14 cellular contexts compared by ENCODE assay signal in the genomic region with DNA sequence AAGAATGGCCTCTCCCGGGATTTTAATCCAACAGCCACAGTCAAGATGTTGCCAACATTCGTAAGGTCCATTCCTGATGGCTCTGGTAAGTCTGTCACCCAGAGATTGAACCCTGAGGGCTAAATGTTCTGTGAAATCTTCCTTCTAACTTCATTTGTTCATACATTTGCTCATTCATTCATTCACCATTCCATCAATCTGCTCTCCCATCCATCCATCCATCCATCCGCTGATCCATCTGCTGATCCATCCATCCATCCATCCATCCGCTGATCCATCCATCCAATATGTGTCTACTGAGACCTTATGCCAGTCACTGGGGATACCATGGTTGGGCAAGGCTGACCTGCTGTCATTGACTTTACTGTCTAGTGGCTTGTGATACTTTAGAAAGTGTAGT.
DNase-seq lines count a peak whose midpoint lies in the region; ATAC-seq and TF ChIP-seq lines count a peak whose summit lies in the region.
"Had no signal": no experiment of that assay in that cellular context is flagged by ENCODE, and none has a peak within 500 bp of the region (broad histone marks: within the 10 kb centered on the region; RNA-seq: fewer than 3 reads in every experiment).

No MANE protein-coding gene starts in this region.

- H3K27ac ChIP-seq in OCI-LY7 (ENCODE audit: low read depth, low read length, poor library complexity, severe bottlenecking) = peak overlapping the region; percentile 63

- peak overlapping the region; percentile 61 for H3K4me2 ChIP-seq in OCI-LY7 (ENCODE audit: low read length)

- no TSS peak for BruUV-seq in OCI-LY7 (replicated peaks; lab: Mats Ljungman, UMichigan)
- no TSS peak for BruUV-seq in MCF 10A (replicated peaks; lab: Mats Ljungman, UMichigan)

- peak overlapping the region; percentile 78 for H3K27ac Mint-ChIP-seq in activated T-cell treated with anti-CD3 and anti-CD28 coated beads, Interleukin-2, amount 50 U/mL, for 24 hours
- H3K27ac Mint-ChIP-seq in activated naive CD8-positive, alpha-beta T cell treated with anti-CD3 and anti-CD28 coated beads, Interleukin-2, amount 50 U/mL, for 24 hours = peak overlapping the region; percentile 7
- peak overlapping the region; percentile 67 for H3K27ac Mint-ChIP-seq in stimulated activated naive B cell treated with anti-CD40 and anti-IgM and Interleukin-4, amounts not matched to agents 10 μg/mL and 1 μg/mL and 100 μg/mL, for 72 hours
- no peak overlapping the region for H3K27ac Mint-ChIP-seq in MCF 10A (ENCODE audit: low read depth, unreplicated experiment)
- H3K27ac Mint-ChIP-seq: mesothelial cell of epicardium had no signal

- H3K4me1 ChIP-seq in OCI-LY7 (ENCODE audit: insufficient read depth, low read length, poor library complexity, severe bottlenecking) = peaks cover 44% of the 10 kb centered on the region

- H3K36me3 ChIP-seq in OCI-LY7 (ENCODE audit: insufficient read depth, low read length) = no peaks in the 10 kb centered on the region

- H3K9me3 ChIP-seq in OCI-LY7 (ENCODE audit: low read length) = no peaks in the 10 kb centered on the region
- H3K9me3 ChIP-seq: neutrophil had no signal

- POLR2A ChIA-PET in OCI-LY7 (lab: Charles Lee) = interaction anchor here (0.6 kb wide), 1 partner anchor 204 kb away, joined by 4 read pairs; no protein-coding TSS in a partner anchor
- POLR2A ChIA-PET in MCF 10A (lab: Yijun Ruan, JAX) = interaction anchor here (10.6 kb wide), 1 partner anchor 21 kb away, joined by 282 read pairs; no protein-coding TSS in a partner anchor

- intact Hi-C loops in OCI-LY7 (cut with micrococcal nuclease; ENCODE audit: unreplicated experiment) (loop anchor here (2.0 kb wide), 1 partner anchor 25 kb away; no protein-coding TSS in a partner anchor), MCF 10A (cut with micrococcal nuclease) (no loop called here)

- H3K79me2 ChIP-seq in OCI-LY7 (ENCODE audit: insufficient read depth, low read depth, low read length) = no peaks in the 10 kb centered on the region

- CTCF ChIA-PET in OCI-LY7 (lab: Charles Lee; ENCODE audit: unreplicated experiment) = no interaction called here
- CTCF ChIA-PET in MCF 10A (lab: Yijun Ruan, JAX) = interaction anchor here (1.1 to 1.2 kb wide), 2 partner anchors 10 to 16 kb away, joined by 3 to 4 read pairs; no protein-coding TSS in a partner anchor

- no peak overlapping the region for H3K4me3 ChIP-seq in OCI-LY7 (ENCODE audit: low read depth, low read length, poor library complexity, severe bottlenecking)

- no peak for TF ChIP-seq CTCF in OCI-LY7 (conservative IDR thresholded peaks at IDR 0.05; ENCODE audit: low read length)
- no peak for TF ChIP-seq CTCF in MCF 10A (IDR thresholded peaks at IDR 0.05; ENCODE audit: unreplicated experiment)

- no peak overlapping the region for H3K4me3 Mint-ChIP-seq in activated T-cell treated with anti-CD3 and anti-CD28 coated beads, Interleukin-2, amount 50 U/mL, for 24 hours
- H3K4me3 Mint-ChIP-seq in activated naive CD8-positive, alpha-beta T cell treated with anti-CD3 and anti-CD28 coated beads, Interleukin-2, amount 50 U/mL, for 24 hours = no peak overlapping the region
- peak overlapping the region in 1 of 2 donors; percentile 19 for H3K4me3 Mint-ChIP-seq in stimulated activated naive B cell treated with anti-CD40 and anti-IgM and Interleukin-4, amounts not matched to agents 10 μg/mL and 1 μg/mL and 100 μg/mL, for 72 hours
- no peak overlapping the region for H3K4me3 Mint-ChIP-seq in MCF 10A (ENCODE audit: unreplicated experiment)
- H3K4me3 Mint-ChIP-seq: mesothelial cell of epicardium had no signal

- ATAC-seq in activated naive CD8-positive, alpha-beta T cell treated with anti-CD3 and anti-CD28 coated beads, Interleukin-2, amount 50 U/mL, for 24 hours = no peak
- no peak for ATAC-seq in stimulated activated naive B cell treated with anti-CD40 and anti-IgM and Interleukin-4, amounts not matched to agents 10 μg/mL and 1 μg/mL and 100 μg/mL, for 72 hours (replicated peaks)
- ATAC-seq in GM18868 (IDR thresholded peaks at IDR 0.05; ENCODE audit: unreplicated experiment) = no peak

- H3K4me1 Mint-ChIP-seq in activated T-cell treated with anti-CD3 and anti-CD28 coated beads, Interleukin-2, amount 50 U/mL, for 24 hours (ENCODE audit: low read depth) = peaks cover 82% of the 10 kb centered on the region
- peaks cover 81% of the 10 kb centered on the region for H3K4me1 Mint-ChIP-seq in activated naive CD8-positive, alpha-beta T cell treated with anti-CD3 and anti-CD28 coated beads, Interleukin-2, amount 50 U/mL, for 24 hours
- H3K4me1 Mint-ChIP-seq in stimulated activated naive B cell treated with anti-CD40 and anti-IgM and Interleukin-4, amounts not matched to agents 10 μg/mL and 1 μg/mL and 100 μg/mL, for 72 hours = peaks cover 63 to 80% of the 10 kb centered on the region in 2 donors
- H3K4me1 Mint-ChIP-seq in MCF 10A (ENCODE audit: insufficient read depth, unreplicated experiment) = peaks cover 40% of the 10 kb centered on the region

- H3K36me3 Mint-ChIP-seq in activated T-cell treated with anti-CD3 and anti-CD28 coated beads, Interleukin-2, amount 50 U/mL, for 24 hours (ENCODE audit: low read depth) = peaks cover 79% of the 10 kb centered on the region
- peaks cover 49% of the 10 kb centered on the region for H3K36me3 Mint-ChIP-seq in activated naive CD8-positive, alpha-beta T cell treated with anti-CD3 and anti-CD28 coated beads, Interleukin-2, amount 50 U/mL, for 24 hours (ENCODE audit: low read depth)
- peaks cover 28 to 50% of the 10 kb centered on the region in 2 donors for H3K36me3 Mint-ChIP-seq in stimulated activated naive B cell treated with anti-CD40 and anti-IgM and Interleukin-4, amounts not matched to agents 10 μg/mL and 1 μg/mL and 100 μg/mL, for 72 hours
- peaks cover 48% of the 10 kb centered on the region for H3K36me3 Mint-ChIP-seq in MCF 10A (ENCODE audit: insufficient read depth, unreplicated experiment)

- no peak for DNase-seq in activated T-cell treated with anti-CD3 and anti-CD28 coated beads, Interleukin-2, amount 50 U/mL, for 24 hours
- DNase-seq in activated T-cell treated with anti-CD3 and anti-CD28 coated beads, Interleukin-2, amount 50 U/mL, for 1 hour = no peak
- DNase-seq in OCI-LY7 (ENCODE audit: low spot score) = no peak
- no peak for DNase-seq in activated naive CD8-positive, alpha-beta T cell treated with anti-CD3 and anti-CD28 coated beads, Interleukin-2, amount 50 U/mL, for 24 hours
- DNase-seq in stimulated activated naive B cell treated with anti-CD40 and anti-IgM and Interleukin-4, amounts not matched to agents 10 μg/mL and 1 μg/mL and 100 μg/mL, for 72 hours = no peak
- DNase-seq in MCF 10A (ENCODE audit: unreplicated experiment) = no peak
- no peak for DNase-seq in mucosa of gallbladder (ENCODE audit: low spot score)
- DNase-seq: hypothalamus; NCI-H2227 treated with DMSO at 0.1 percent for 48 hours; stimulated activated CD4-positive, alpha-beta T cell treated with anti-CD3 and anti-CD28 coated beads, Interleukin-15, amount 100 ng/mL, for 24 hours; WERI-Rb-1 had no signal

- no peak overlapping the region for H2AFZ ChIP-seq in OCI-LY7 (ENCODE audit: low read length)

- H4K20me1 ChIP-seq in OCI-LY7 (ENCODE audit: insufficient read depth, low read length) = no peaks in the 10 kb centered on the region

- no peaks in the 10 kb centered on the region for H3K9me2 ChIP-seq in OCI-LY7 (ENCODE audit: insufficient read depth, low read length)

- H3K9me3 Mint-ChIP-seq in activated T-cell treated with anti-CD3 and anti-CD28 coated beads, Interleukin-2, amount 50 U/mL, for 24 hours = no peaks in the 10 kb centered on the region
- H3K9me3 Mint-ChIP-seq in activated naive CD8-positive, alpha-beta T cell treated with anti-CD3 and anti-CD28 coated beads, Interleukin-2, amount 50 U/mL, for 24 hours = no peaks in the 10 kb centered on the region
- no peaks in the 10 kb centered on the region for H3K9me3 Mint-ChIP-seq in stimulated activated naive B cell treated with anti-CD40 and anti-IgM and Interleukin-4, amounts not matched to agents 10 μg/mL and 1 μg/mL and 100 μg/mL, for 72 hours
- H3K9me3 Mint-ChIP-seq in MCF 10A (ENCODE audit: unreplicated experiment) = no peaks in the 10 kb centered on the region
- H3K9me3 Mint-ChIP-seq: mesothelial cell of epicardium had no signal

- no peaks in the 10 kb centered on the region for H3K27me3 Mint-ChIP-seq in activated T-cell treated with anti-CD3 and anti-CD28 coated beads, Interleukin-2, amount 50 U/mL, for 24 hours
- H3K27me3 Mint-ChIP-seq in activated naive CD8-positive, alpha-beta T cell treated with anti-CD3 and anti-CD28 coated beads, Interleukin-2, amount 50 U/mL, for 24 hours = no peaks in the 10 kb centered on the region
- H3K27me3 Mint-ChIP-seq in stimulated activated naive B cell treated with anti-CD40 and anti-IgM and Interleukin-4, amounts not matched to agents 10 μg/mL and 1 μg/mL and 100 μg/mL, for 72 hours = no peaks in the 10 kb centered on the region
- H3K27me3 Mint-ChIP-seq in MCF 10A (ENCODE audit: insufficient read depth, unreplicated experiment) = no peaks in the 10 kb centered on the region
